Comparison of ENCODE assay signal across 1 cellular context in the genomic region with DNA sequence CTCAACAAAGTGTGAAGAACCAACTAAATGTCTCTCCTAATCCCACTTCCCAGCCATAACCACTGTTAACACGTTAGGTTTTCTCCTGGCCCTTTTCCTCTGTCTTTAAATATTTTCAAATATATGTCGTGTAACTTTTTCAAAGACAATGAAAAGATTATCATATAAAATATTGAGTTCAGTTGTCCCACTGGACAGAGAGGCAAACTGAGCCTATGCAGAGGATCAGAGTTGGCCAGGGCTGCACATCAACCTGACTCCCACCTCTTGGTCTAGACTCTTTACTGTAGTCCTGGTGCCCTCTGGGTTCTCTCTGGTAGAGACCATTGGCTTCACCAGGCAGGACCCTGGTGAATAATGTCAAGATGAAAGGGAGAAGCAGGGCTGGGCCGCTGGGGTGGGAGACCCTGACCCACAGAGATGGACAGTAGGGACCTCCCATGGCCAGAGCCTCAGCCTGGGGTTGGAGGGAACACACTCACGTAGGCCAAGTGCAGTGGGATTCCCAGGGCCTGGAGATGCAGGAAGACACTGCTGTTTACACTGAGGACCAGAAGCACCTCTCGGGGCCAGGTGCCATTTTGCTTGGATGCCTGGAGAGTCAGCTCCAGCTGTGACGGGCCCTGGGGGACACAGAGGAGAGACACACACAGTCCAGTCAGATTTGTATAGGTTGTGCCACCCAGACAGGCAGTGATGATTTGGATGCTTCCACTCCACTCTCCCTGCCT.
TF ChIP-seq lines count a peak whose summit lies in the region.

No MANE protein-coding gene starts in this region.

TF ChIP-seq in SK-N-SH, 30 proteins besides CTCF, POLR2A, EP300 and RAD21:
- TF ChIP-seq, protein P1, sequence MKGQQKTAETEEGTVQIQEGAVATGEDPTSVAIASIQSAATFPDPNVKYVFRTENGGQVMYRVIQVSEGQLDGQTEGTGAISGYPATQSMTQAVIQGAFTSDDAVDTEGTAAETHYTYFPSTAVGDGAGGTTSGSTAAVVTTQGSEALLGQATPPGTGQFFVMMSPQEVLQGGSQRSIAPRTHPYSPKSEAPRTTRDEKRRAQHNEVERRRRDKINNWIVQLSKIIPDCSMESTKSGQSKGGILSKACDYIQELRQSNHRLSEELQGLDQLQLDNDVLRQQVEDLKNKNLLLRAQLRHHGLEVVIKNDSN (IDR thresholded peaks at IDR 0.05; ENCODE audit: borderline replicate concordance, low read depth), result no peak
- no peak for TF ChIP-seq TCF12 (IDR thresholded peaks at IDR 0.05)
- no peak for TF ChIP-seq GATA2 (CRISPR knock-in tag; IDR thresholded peaks at IDR 0.05)
- no peak for TF ChIP-seq RFX5 (IDR thresholded peaks at IDR 0.05; ENCODE audit: low read length)
- TF ChIP-seq NFIC (IDR thresholded peaks at IDR 0.05; ENCODE audit: borderline replicate concordance), result no peak
- TF ChIP-seq EZH2phosphoT487 (IDR thresholded peaks at IDR 0.05; ENCODE audit: borderline replicate concordance, low read depth), result no peak
- TF ChIP-seq ELF1 (IDR thresholded peaks at IDR 0.05), result no peak
- TF ChIP-seq MAX (IDR thresholded peaks at IDR 0.05; ENCODE audit: low read depth), result no peak
- TF ChIP-seq NRF1 (IDR thresholded peaks at IDR 0.05; ENCODE audit: low read depth, low read length), result no peak
- no peak for TF ChIP-seq TEAD4 (IDR thresholded peaks at IDR 0.05; ENCODE audit: borderline replicate concordance, insufficient read depth)
- TF ChIP-seq SIN3A (IDR thresholded peaks at IDR 0.05; ENCODE audit: borderline replicate concordance, low read depth, low read length), result no peak
- no peak for TF ChIP-seq ZBTB33 (IDR thresholded peaks at IDR 0.05; ENCODE audit: borderline replicate concordance, low read depth)
- TF ChIP-seq FOXM1 (IDR thresholded peaks at IDR 0.05; ENCODE audit: low read depth), result no peak
- TF ChIP-seq GABPA (IDR thresholded peaks at IDR 0.05; ENCODE audit: low read depth), result no peak
- TF ChIP-seq FOSL2 (IDR thresholded peaks at IDR 0.05; ENCODE audit: borderline replicate concordance, low read depth), result no peak
- no peak for TF ChIP-seq SMC3 (IDR thresholded peaks at IDR 0.05; ENCODE audit: low read depth, low read length)
- TF ChIP-seq POLR2AphosphoS5 (IDR thresholded peaks at IDR 0.05; ENCODE audit: low read depth, low read length), result no peak
- TF ChIP-seq CHD2 (IDR thresholded peaks at IDR 0.05; ENCODE audit: low read length, partially characterized antibody), result no peak
